Comparison of ENCODE assay signal across 12 cellular contexts in genomic region chr18:24022141-24022540, GRCh38. TPM values are rescaled to one million over a fixed set of nuclear protein-coding genes. Genes with fewer than 3 reads are reported as not detected.
A peak's percentile ranks its signal among the peaks of the same experiment; 100 is the strongest.
DNase-seq lines count a peak whose midpoint lies in the region; ATAC-seq, FAIRE-seq and TF ChIP-seq lines count a peak whose summit lies in the region.
"Had no signal": no experiment of that assay in that cellular context is flagged by ENCODE, and none has a peak within 500 bp of the region (broad histone marks: within the 10 kb centered on the region; RNA-seq: fewer than 3 reads in every experiment).

No MANE protein-coding gene starts in this region.

- no peak overlapping the region for H3K4ac ChIP-seq in H1 (replicated peaks; ENCODE audit: insufficient read length, low read depth, low read length)

- H2AFZ ChIP-seq in H1 (ENCODE audit: low read length): no peak overlapping the region

- H3K27ac ChIP-seq in H1 (ENCODE audit: low read depth, low read length) (no peak overlapping the region), suprapubic skin (peak overlapping the region; percentile 72)

- TF ChIP-seq EP300 in H1 (IDR thresholded peaks at IDR 0.05; ENCODE audit: borderline replicate concordance in 1 of 2, low read depth in 2 of 2, low read length in 2 of 2) (no peak), suprapubic skin (IDR thresholded peaks at IDR 0.05) (no peak)

- peaks cover 0 to 16% of the 10 kb centered on the region in 2 experiments for H4K20me1 ChIP-seq in H1 (replicated peaks in 1 of 2; ENCODE audit: control insufficient read depth in 1 of 2, insufficient read depth in 2 of 2, low read length in 2 of 2)

- no peak overlapping the region for H2AK5ac ChIP-seq in H1 (ENCODE audit: low read depth, low read length)

- TF ChIP-seq CTCF in H1 (IDR thresholded peaks at IDR 0.05; ENCODE audit: control extremely low read depth in 1 of 3, insufficient read depth in 1 of 3, low read depth in 1 of 3, low read length in 3 of 3) (no peak), suprapubic skin (IDR thresholded peaks at IDR 0.05) (no peak)

- peaks cover 7 to 10% of the 10 kb centered on the region in 2 donors for H3K36me3 Mint-ChIP-seq in activated T-cell treated with anti-CD3 and anti-CD28 coated beads, Interleukin-2, amount 50 U/mL, for 72 hours (ENCODE audit: insufficient read depth in 2 of 2)

- intact Hi-C loops in left colon (cut with DNase I, micrococcal nuclease): no loop called here

- H2BK12ac ChIP-seq in H1 (ENCODE audit: low read depth, low read length): no peak overlapping the region

- CTCF ChIA-PET in H1 (lab: Charles Lee; ENCODE audit: partially characterized antibody): interaction anchor here (0.9 to 2.2 kb wide), 2 partner anchors 11 to 101 kb away, joined by 3 to 11 read pairs; no protein-coding TSS in a partner anchor

- peak overlapping the region; percentile 69 to 87 for H3K4me3 Mint-ChIP-seq in activated T-cell treated with anti-CD3 and anti-CD28 coated beads, Interleukin-2, amount 50 U/mL, for 72 hours

- no peak overlapping the region for H4K91ac ChIP-seq in H1 (replicated peaks; ENCODE audit: insufficient read length, low read length)

- H3K4me3 ChIP-seq in H1 (ENCODE audit: extremely low read depth in 1 of 4, insufficient read depth in 2 of 4, low read depth in 3 of 4, low read length in 4 of 4) (no peak overlapping the region), suprapubic skin (no peak overlapping the region)

- H3K27me3 ChIP-seq in H1 (replicated peaks in 1 of 4; ENCODE audit: control insufficient read depth in 3 of 4, extremely low read depth in 1 of 4, insufficient read depth in 3 of 4, low read length in 3 of 4) (no peaks in the 10 kb centered on the region), suprapubic skin (no peaks in the 10 kb centered on the region)

- no peaks in the 10 kb centered on the region for H3K36me3 ChIP-seq in H1 (ENCODE audit: control insufficient read depth in 2 of 4, insufficient read depth in 4 of 4, low read length in 3 of 4)
- no peaks in the 10 kb centered on the region for H3K36me3 ChIP-seq in suprapubic skin

- no peaks in the 10 kb centered on the region for H3K27me3 Mint-ChIP-seq in activated T-cell treated with anti-CD3 and anti-CD28 coated beads, Interleukin-2, amount 50 U/mL, for 72 hours (ENCODE audit: low read depth)

- peaks cover 91% of the 10 kb centered on the region for H3K4me1 Mint-ChIP-seq in activated T-cell treated with anti-CD3 and anti-CD28 coated beads, Interleukin-2, amount 50 U/mL, for 72 hours (ENCODE audit: low read depth)

- H4K8ac ChIP-seq in H1 (ENCODE audit: extremely low read depth, insufficient read depth, low read length): no peak overlapping the region

- peak overlapping the region; percentile 81 for H3K27ac Mint-ChIP-seq in activated T-cell treated with anti-CD3 and anti-CD28 coated beads, Interleukin-2, amount 50 U/mL, for 72 hours

- TF ChIP-seq POLR2A in H1 (IDR thresholded peaks at IDR 0.05; ENCODE audit: control extremely low read depth in 1 of 2, low read depth in 2 of 2, low read length in 2 of 2) (no peak), suprapubic skin (IDR thresholded peaks at IDR 0.05) (no peak)

- ATAC-seq in activated T-cell treated with anti-CD3 and anti-CD28 coated beads, Interleukin-2, amount 50 U/mL, for 72 hours (replicated peaks in 1 of 2): no peak
- ATAC-seq in HG03520 (IDR thresholded peaks at IDR 0.05; ENCODE audit: unreplicated experiment): no peak
- no peak for ATAC-seq in left colon

- no peak for DNase-seq in activated T-cell treated with anti-CD3 and anti-CD28 coated beads, Interleukin-2, amount 50 U/mL, for 72 hours
- DNase-seq in activated T-cell treated with anti-CD3 and anti-CD28 coated beads for 4 hours: no peak
- peak; percentile 9 for DNase-seq in RCC 7860 (ENCODE audit: low spot score)
- no peak for DNase-seq in H1 (ENCODE audit: low read depth in 1 of 2, low spot score in 2 of 2)
- DNase-seq in suprapubic skin (ENCODE audit: low spot score in 2 of 2): no peak
- no peak for DNase-seq in left colon
- no peak for DNase-seq in COLO668 (lab: John Stamatoyannopoulos, UW; ENCODE audit: unreplicated experiment)
- DNase-seq: aorta, kidney, NCI-H2081 treated with DMSO at 0.1 percent for 48 hours, substantia nigra had no signal

- peaks cover 8 to 25% (median 19%) of the 10 kb centered on the region in 4 experiments for H3K4me1 ChIP-seq in H1 (replicated peaks in 1 of 4; ENCODE audit: control insufficient read depth in 3 of 4, insufficient read depth in 4 of 4, low read length in 3 of 4)
- peaks cover 66% of the 10 kb centered on the region for H3K4me1 ChIP-seq in suprapubic skin

- no peak overlapping the region for H2BK5ac ChIP-seq in H1 (ENCODE audit: low read depth, low read length)

- no peak for TF ChIP-seq RAD21 in H1 (IDR thresholded peaks at IDR 0.05 in 1 of 2, conservative IDR thresholded peaks at IDR 0.05 in 1 of 2; ENCODE audit: low read depth in 2 of 2, low read length in 2 of 2)

- no peaks in the 10 kb centered on the region for H3K9me3 Mint-ChIP-seq in activated T-cell treated with anti-CD3 and anti-CD28 coated beads, Interleukin-2, amount 50 U/mL, for 72 hours

- H3K79me2 ChIP-seq in H1 (ENCODE audit: control insufficient read depth in 1 of 2, insufficient read depth in 2 of 2, low read length in 2 of 2): peaks cover 5 to 80% of the 10 kb centered on the region in 2 experiments

- no peak overlapping the region for H2BK15ac ChIP-seq in H1 (ENCODE audit: low read length)

- 84% methylated on average over 4 of the region's 4 CpGs; no CpG with 5 or more reads in 1 of the 2 experiments for WGBS in H1 (ENCODE audit: extremely low coverage in 1 of 2, insufficient coverage in 1 of 2, insufficient read length in 1 of 2, insufficient replicate concordance in 2 of 2, low coverage in 1 of 2, low lambda C conversion rate in 2 of 2, missing lambda C conversion rate in 1 of 2), 2 experiments
- WGBS in suprapubic skin: 54% methylated on average over 3 of the region's 4 CpGs

- no peak overlapping the region for H2BK20ac ChIP-seq in H1 (ENCODE audit: low read length)

- H3K79me1 ChIP-seq in H1 (ENCODE audit: low read depth, low read length): peaks cover 4% of the 10 kb centered on the region

- H3K18ac ChIP-seq in H1 (ENCODE audit: extremely low read depth, low read length): 0 out of 2 replicates have a peak overlapping the region, but pooled peaks have one; percentile 20

- H2BK120ac ChIP-seq in H1 (replicated peaks; ENCODE audit: low read depth, low read length): no peak overlapping the region

- no peak overlapping the region for H3K4me2 ChIP-seq in H1 (ENCODE audit: insufficient read depth in 1 of 2, low read depth in 2 of 2, low read length in 2 of 2)

- no peak overlapping the region for H3K14ac ChIP-seq in H1 (ENCODE audit: insufficient read length)

- FAIRE-seq in RCC 7860 (lab: Jason Lieb, UNC) (no peak), H1 (lab: Jason Lieb, UNC) (no peak)
- FAIRE-seq: kidney had no signal

- POLR2A ChIA-PET in H1 (lab: Charles Lee; ENCODE audit: partially characterized antibody): interaction anchor here (0.5 to 1.1 kb wide), 3 partner anchors 8 to 116 kb away, joined by 3 read pairs; partner anchors contain the start of gene CABYR

- H3K56ac ChIP-seq in H1 (replicated peaks; ENCODE audit: insufficient read length, low read depth, low read length): no peak overlapping the region

- no peak overlapping the region for H3K23ac ChIP-seq in H1 (ENCODE audit: insufficient read length)

- H4K5ac ChIP-seq in H1 (ENCODE audit: insufficient read length, low read depth, low read length): no peak overlapping the region

- no peaks in the 10 kb centered on the region for H3K23me2 ChIP-seq in H1 (ENCODE audit: low read depth, low read length)

- no peaks in the 10 kb centered on the region for H3K9me3 ChIP-seq in H1 (ENCODE audit: insufficient read depth in 2 of 2, low read depth in 1 of 2, low read length in 1 of 2)
- H3K9me3 ChIP-seq in suprapubic skin: no peaks in the 10 kb centered on the region

- no peak overlapping the region for H3K9ac ChIP-seq in H1 (replicated peaks in 1 of 4; ENCODE audit: extremely low read depth in 1 of 4, low read depth in 3 of 4, low read length in 3 of 4)

TF ChIP-seq in H1, 55 proteins besides CTCF, POLR2A, EP300 and RAD21 (continues in another document):
- TF ChIP-seq JUND (IDR thresholded peaks at IDR 0.05; ENCODE audit: low read length) (no peak), HDAC6 (IDR thresholded peaks at IDR 0.05; ENCODE audit: low read depth, low read length) (no peak), CBX5 (IDR thresholded peaks at IDR 0.05; ENCODE audit: low read depth, low read length) (no peak), ZNF274 (IDR thresholded peaks at IDR 0.05; ENCODE audit: borderline replicate concordance, extremely low read depth, low read length) (no peak)

RNA-seq across cellular contexts. Expression of gene TTC39C, which starts 7.6 kb away (rescaled TPM):
- total RNA-seq in activated T-cell treated with anti-CD3 and anti-CD28 coated beads, Interleukin-2, amount 50 U/mL, for 72 hours: 10 to 100 TPM; 38.8 to 41.3 TPM
- total RNA-seq in H1 (2021; fragmentation: NEBNext Ultra II Directional; extraction: Animal tissue kit (Norgen Biotek cat#: 25700)): 78.6 and 79.1 TPM in 2 replicates
- polyA plus RNA-seq in H1 (2011; rRNA removed): 6.2 and 8.1 TPM in 2 replicates
- 12.5 TPM for polyA plus RNA-seq in H1 (2011; cell fraction: cytosol; rRNA removed)
- 13.4 TPM for polyA plus RNA-seq in H1 (2011; cell fraction: nucleus; rRNA removed)
- polyA plus RNA-seq in H1 (2012, experiment 1 of 2): 13.5 to 17.1 TPM (median 13.6 TPM) in 4 replicates
- 7.6 TPM for polyA plus RNA-seq in H1 (2012, experiment 2 of 2)
- 44.7 TPM for polyA plus RNA-seq in H1 (2013, experiment 1 of 2)
- 42.2 TPM for polyA plus RNA-seq in H1 (2013, experiment 2 of 2)
- 29.2 and 31.6 TPM in 2 replicates for polyA minus RNA-seq in H1 (2011; rRNA and poly(A)+ RNA removed)
- 22.7 TPM for polyA minus RNA-seq in H1 (2011; cell fraction: cytosol; rRNA and poly(A)+ RNA removed)
- polyA minus RNA-seq in H1 (2011; cell fraction: nucleus; rRNA and poly(A)+ RNA removed): 37.4 TPM
- total RNA-seq in suprapubic skin (100 to 1,000 TPM in 1 of 4 donors, 10 to 100 TPM in 3; 74.9 to 126 (median 86.5) TPM), left colon (1 to 10 TPM; 8.5 to 8.7 TPM)
